In the genomic region with DNA sequence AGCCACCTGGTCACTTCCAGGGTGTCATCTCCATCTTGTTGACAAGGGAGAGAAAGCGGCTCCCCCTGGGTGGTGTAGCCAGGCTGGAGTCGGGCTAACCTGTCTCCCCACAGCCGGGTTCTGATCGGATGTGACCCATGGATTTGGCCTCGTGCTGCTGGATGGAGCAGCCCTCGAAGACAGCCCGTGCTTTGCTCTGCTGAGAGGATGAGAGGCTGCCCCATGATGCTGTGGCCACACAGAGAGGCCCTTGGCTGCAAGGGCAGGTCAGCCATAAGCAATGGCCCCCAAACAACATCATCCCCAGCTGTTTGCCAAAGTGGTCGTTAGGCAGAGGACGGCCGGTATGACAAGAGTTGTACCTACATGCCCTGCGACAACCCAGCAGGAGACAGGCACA, we compare ENCODE assay signal across 17 cellular contexts.
"Had no signal": no experiment of that assay in that cellular context is flagged by ENCODE, and none has a peak within 500 bp of the region (broad histone marks: within the 10 kb centered on the region; RNA-seq: fewer than 3 reads in every experiment).

No MANE protein-coding gene starts in this region.

- H3K9me3 Mint-ChIP-seq: activated CD4-positive, alpha-beta memory T cell treated with anti-CD3 and anti-CD28 coated beads for 36 hours; activated T-helper 2 cell treated with anti-CD3 and anti-CD28 coated beads, Interferon-gamma antibody, Interleukin-2, Interleukin-4, amounts not matched to agents 10 μg/mL and 5 μg/mL and 100 μg/mL, durations not matched to agents 14 hours and 24 hours and 36 hours had no signal

- H3K27ac Mint-ChIP-seq: activated CD4-positive, alpha-beta memory T cell treated with anti-CD3 and anti-CD28 coated beads for 36 hours; activated CD8-positive, alpha-beta memory T cell treated with anti-CD3 and anti-CD28 coated beads, Interleukin-2, amount 10 ng/mL, durations not matched to agents 7 days and 5 days; activated naive CD8-positive, alpha-beta T cell; activated T-helper 2 cell treated with anti-CD3 and anti-CD28 coated beads, Interferon-gamma antibody, Interleukin-2, Interleukin-4, amounts not matched to agents 10 μg/mL and 5 μg/mL and 100 μg/mL, durations not matched to agents 14 hours and 24 hours and 36 hours; naive thymus-derived CD4-positive, alpha-beta T cell had no signal

- H3K36me3 Mint-ChIP-seq: activated CD4-positive, alpha-beta memory T cell treated with anti-CD3 and anti-CD28 coated beads for 36 hours; activated CD8-positive, alpha-beta memory T cell treated with anti-CD3 and anti-CD28 coated beads, Interleukin-2, amount 10 ng/mL, durations not matched to agents 7 days and 5 days; activated naive CD8-positive, alpha-beta T cell; naive thymus-derived CD4-positive, alpha-beta T cell had no signal

- ATAC-seq: activated CD8-positive, alpha-beta memory T cell treated with anti-CD3 and anti-CD28 coated beads, Interleukin-2, amount 10 ng/mL, durations not matched to agents 7 days and 5 days; body of pancreas; psoas muscle; sciatic nerve had no signal

- DNase-seq: activated CD4-positive, alpha-beta memory T cell treated with anti-CD3 and anti-CD28 coated beads for 36 hours; activated CD8-positive, alpha-beta memory T cell treated with anti-CD3 and anti-CD28 coated beads, Interleukin-2, amount 10 ng/mL, durations not matched to agents 7 days and 5 days; activated T-cell treated with anti-CD3 and anti-CD28 coated beads, Interleukin-2, amount 50 U/mL, for 1 hour; amniotic stem cell; central memory CD4-positive, alpha-beta T cell; cortex of kidney; effector CD4-positive, alpha-beta T cell; esophagus squamous epithelium; naive thymus-derived CD4-positive, alpha-beta T cell; stimulated activated CD4-positive, alpha-beta T cell treated with anti-CD3 and anti-CD28 coated beads, Interleukin-1b, Interleukin-23, amount 100 ng/mL, for 48 hours had no signal

- H3K4me1 Mint-ChIP-seq: activated CD8-positive, alpha-beta memory T cell treated with anti-CD3 and anti-CD28 coated beads, Interleukin-2, amount 10 ng/mL, durations not matched to agents 7 days and 5 days had no signal

- H3K9me3 ChIP-seq: body of pancreas, esophagus squamous epithelium, psoas muscle, vagina had no signal

- H3K27me3 ChIP-seq: body of pancreas, vagina had no signal

- H3K4me1 ChIP-seq: body of pancreas, esophagus squamous epithelium, psoas muscle, vagina had no signal

- H3K4me3 ChIP-seq: body of pancreas, esophagus squamous epithelium, lung, psoas muscle, vagina had no signal

- H3K27ac ChIP-seq: body of pancreas, esophagus squamous epithelium, psoas muscle, vagina had no signal

- H3K27me3 Mint-ChIP-seq: activated CD4-positive, alpha-beta memory T cell treated with anti-CD3 and anti-CD28 coated beads for 36 hours; activated CD8-positive, alpha-beta memory T cell treated with anti-CD3 and anti-CD28 coated beads, Interleukin-2, amount 10 ng/mL, durations not matched to agents 7 days and 5 days; activated naive CD8-positive, alpha-beta T cell had no signal

- H3K4me3 Mint-ChIP-seq: activated CD4-positive, alpha-beta memory T cell treated with anti-CD3 and anti-CD28 coated beads for 36 hours; activated CD8-positive, alpha-beta memory T cell treated with anti-CD3 and anti-CD28 coated beads, Interleukin-2, amount 10 ng/mL, durations not matched to agents 7 days and 5 days; activated naive CD8-positive, alpha-beta T cell; naive thymus-derived CD4-positive, alpha-beta T cell had no signal

- H3K36me3 ChIP-seq: esophagus squamous epithelium, vagina had no signal
